10 cellular contexts compared by ENCODE assay signal in genomic region chr1:86356247-86356646, GRCh38. TPM values are rescaled to one million over a fixed set of nuclear protein-coding genes. Genes with fewer than 3 reads are reported as not detected.
DNase-seq lines count a peak whose midpoint lies in the region; TF ChIP-seq lines count a peak whose summit lies in the region.
"Had no signal": no experiment of that assay in that cellular context is flagged by ENCODE, and none has a peak within 500 bp of the region (broad histone marks: within the 10 kb centered on the region; RNA-seq: fewer than 3 reads in every experiment).

No MANE protein-coding gene starts in this region.

- H3K4me3 ChIP-seq in BJ (ENCODE audit: low read depth, low read length) (no peak overlapping the region), HEK293 (ENCODE audit: low read depth, low read length) (no peak overlapping the region)

- no peaks in the 10 kb centered on the region for H3K27me3 Mint-ChIP-seq in immature natural killer cell (ENCODE audit: low read depth in 3 of 3)
- H3K27me3 Mint-ChIP-seq: natural killer cell treated with Interleukin-12 subunit alpha and Interleukin-12 subunit beta and Interleukin-15 and Interleukin-18, amount 100 ng/mL, for 72 hours had no signal

- CTCF ChIA-PET in BJ (lab: Yijun Ruan, JAX) (no interaction called here), HEK293 (lab: Yijun Ruan, JAX) (interaction anchor here (0.6 kb wide), 1 partner anchor 508 kb away, joined by 3 read pairs; no protein-coding TSS in a partner anchor)

- TF ChIP-seq CTCF in BJ (IDR thresholded peaks at IDR 0.05; ENCODE audit: insufficient read depth, low read depth, low read length) (0 out of 2 replicates have a peak, but pooled peaks have one; percentile 2), HEK293 (tag by site-specific recombination; IDR thresholded peaks at IDR 0.05) (no peak)

- H3K27ac ChIP-seq in HEK293 (ENCODE audit: extremely low read depth, low read depth, low read length) = no peak overlapping the region
- H3K27ac ChIP-seq: epithelial cell of prostate had no signal

- H3K4me1 ChIP-seq in HEK293 (ENCODE audit: control insufficient read depth, insufficient read depth, low read length) = no peaks in the 10 kb centered on the region

- peaks cover 3% of the 10 kb centered on the region; the same call in 1 of the 2 replicates for H3K36me3 ChIP-seq in BJ (ENCODE audit: control insufficient read depth, insufficient read depth, low read length)
- peaks cover 11 to 39% of the 10 kb centered on the region in 2 experiments; a peak in 2 of 3 replicates for H3K36me3 ChIP-seq in HEK293 (ENCODE audit: control insufficient read depth in 2 of 2, insufficient read depth in 1 of 2, low read length in 2 of 2)

- H3K9me3 Mint-ChIP-seq in immature natural killer cell = no peaks in the 10 kb centered on the region
- H3K9me3 Mint-ChIP-seq: natural killer cell treated with Interleukin-12 subunit alpha and Interleukin-12 subunit beta and Interleukin-15 and Interleukin-18, amount 100 ng/mL, for 72 hours had no signal

- H3K4me1 Mint-ChIP-seq in immature natural killer cell = no peaks in the 10 kb centered on the region

- POLR2A ChIA-PET in BJ (lab: Charles Lee) = no interaction called here
- POLR2A ChIA-PET in HEK293 (lab: Yijun Ruan, JAX) = no interaction called here

- DNase-seq in BJ (ENCODE audit: low read depth) (no peak), UCSD-AML1 (lab: John Stamatoyannopoulos, UW; ENCODE audit: unreplicated experiment) (peak; percentile 22), left kidney (ENCODE audit: low read depth, low spot score) (peak; percentile 12), COR-L47 (lab: John Stamatoyannopoulos, UW) (no peak), immature natural killer cell (no peak)
- no peak for DNase-seq in activated effector memory CD4-positive, alpha-beta T cell treated with anti-CD3 and anti-CD28 coated beads, Interleukin-2, amount 50 U/mL, for 16 hours
- DNase-seq: NCI-H187 had no signal

- no peaks in the 10 kb centered on the region for H3K27me3 ChIP-seq in BJ (ENCODE audit: control insufficient read depth, insufficient read depth, low read length)

- H3K27ac Mint-ChIP-seq in immature natural killer cell = no peak overlapping the region
- H3K27ac Mint-ChIP-seq: natural killer cell treated with Interleukin-12 subunit alpha and Interleukin-12 subunit beta and Interleukin-15 and Interleukin-18, amount 100 ng/mL, for 72 hours had no signal

- H3K4me3 Mint-ChIP-seq in immature natural killer cell = no peak overlapping the region
- H3K4me3 Mint-ChIP-seq: natural killer cell treated with Interleukin-12 subunit alpha and Interleukin-12 subunit beta and Interleukin-15 and Interleukin-18, amount 100 ng/mL, for 72 hours had no signal

- H3K36me3 Mint-ChIP-seq in immature natural killer cell = peaks cover 45 to 62% (median 61%) of the 10 kb centered on the region in 3 donors

- H3K9me3 ChIP-seq in HEK293 (ENCODE audit: control insufficient read depth, insufficient read depth, low read depth, low read length) = no peaks in the 10 kb centered on the region

TF ChIP-seq in HEK293, 187 proteins besides CTCF, POLR2A, EP300 and RAD21:
- TF ChIP-seq ZNF654 (tag by site-specific recombination; IDR thresholded peaks at IDR 0.05; ENCODE audit: low read depth) = peak; percentile 17; the same call in 1 of the 2 replicates
- TF ChIP-seq ZNF670 (tag by site-specific recombination; IDR thresholded peaks at IDR 0.05; ENCODE audit: low read depth) = no peak

RNA-seq across cellular contexts. Expression of gene ODF2L, which starts 39.9 kb away (rescaled TPM):
- polyA plus RNA-seq in BJ (2011; rRNA removed) (5.9 and 11.9 TPM in 2 replicates), immature natural killer cell (10 to 100 TPM; 20.1 to 31.3 (median 21.3) TPM)
- polyA minus RNA-seq in BJ (2011; rRNA and poly(A)+ RNA removed) = 10.2 and 10.8 TPM in 2 replicates

Comparison
In these comparisons a context has a peak if more than half of its experiments do, and no peak if none do; other contexts are left out.
1. DNase-seq: peak in UCSD-AML1 (single experiment) and left kidney (single experiment); none in BJ (single experiment), COR-L47 (single experiment), activated effector memory CD4-positive, alpha-beta T cell treated with anti-CD3 and anti-CD28 coated beads, Interleukin-2, amount 50 U/mL, for 16 hours (single experiment) and immature natural killer cell (0 of 3).